Comparison of ENCODE assay signal across 8 cellular contexts in the genomic region with DNA sequence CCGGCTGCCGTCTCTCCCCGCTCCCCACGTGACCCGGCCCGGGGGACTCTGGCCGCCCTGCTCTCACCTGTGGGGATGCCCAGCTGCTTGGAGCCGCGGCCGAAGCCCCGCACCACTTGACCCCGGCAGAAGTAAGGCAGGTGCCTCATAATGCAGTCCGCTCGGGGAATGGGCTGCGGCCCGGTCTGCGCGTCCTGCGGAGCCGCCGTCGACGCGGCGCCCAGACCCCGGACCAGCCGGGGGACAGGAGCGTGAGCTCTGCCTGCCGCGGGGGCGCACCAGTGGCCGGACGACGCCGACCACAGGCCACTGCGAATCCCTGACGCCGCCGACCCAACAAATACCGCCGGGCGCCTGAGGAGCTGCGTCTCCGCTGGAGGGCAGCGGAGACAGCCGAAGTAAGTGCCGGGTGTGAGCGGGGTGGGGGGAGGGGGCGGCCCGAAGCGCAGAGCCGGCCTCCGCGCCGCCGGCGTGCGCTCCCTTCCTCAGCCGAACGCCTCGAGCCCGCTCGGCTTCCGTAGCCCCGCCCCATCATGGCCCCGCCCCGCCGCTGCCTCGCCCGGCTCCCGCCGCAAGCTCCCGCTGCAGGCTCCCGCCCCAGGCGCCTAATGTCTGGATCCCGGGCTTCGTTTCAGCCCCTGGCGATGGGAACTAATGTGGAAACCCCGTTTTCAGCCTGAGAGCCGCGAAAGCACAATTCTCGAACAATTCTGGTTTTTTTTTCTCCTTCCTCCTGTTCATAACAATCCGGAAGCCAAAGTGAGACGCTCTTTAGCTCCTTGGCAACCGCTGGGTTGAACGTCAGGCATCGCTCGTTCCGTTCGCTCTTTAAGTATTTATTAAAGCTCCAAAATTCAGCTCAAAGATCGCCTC. TPM values are rescaled to one million over a fixed set of nuclear protein-coding genes. Genes with fewer than 3 reads are reported as not detected.
DNase-seq lines count a peak whose midpoint lies in the region; ATAC-seq, FAIRE-seq and TF ChIP-seq lines count a peak whose summit lies in the region.

RFK (minus strand) TSS at position 404 of the 873 bp plus-strand sequence; CDS start at position 149, 255 bp downstream.

- H3K9me3 ChIP-seq in keratinocyte (ENCODE audit: control insufficient read depth, low read depth, low read length), result no peaks in the 10 kb centered on the region

- no peaks in the 10 kb centered on the region for H4K20me1 ChIP-seq in keratinocyte (ENCODE audit: control insufficient read depth, extremely low read depth, insufficient read depth, low read length)

- peak within 1 kb of the TSS; percentile 81 for H3K4me2 ChIP-seq in keratinocyte (ENCODE audit: control insufficient read depth, extremely low read depth, insufficient read depth, low read depth, low read length)

- peak in 2 of 3 experiments; percentile 46 to 57 for TF ChIP-seq CTCF in keratinocyte (optimal IDR thresholded peaks at IDR 0.05 in 1 of 3, IDR thresholded peaks at IDR 0.05 in 1 of 3, conservative IDR thresholded peaks at IDR 0.05 in 1 of 3; ENCODE audit: extremely low read depth in 1 of 3, insufficient read depth in 2 of 3, low read length in 3 of 3)

- ATAC-seq in GM18870 (IDR thresholded peaks at IDR 0.05; ENCODE audit: unreplicated experiment) (peak; percentile 72), HG03135 (IDR thresholded peaks at IDR 0.05; ENCODE audit: unreplicated experiment) (peak; percentile 72)
- peak; percentile 85 to 87 for ATAC-seq in activated CD4-positive, CD25-positive, alpha-beta regulatory T cell treated with anti-CD3 and anti-CD28 coated beads, Interleukin-2, amount 50 U/mL, for 24 hours

- peak within 1 kb of the TSS; percentile 82 for H3K9ac ChIP-seq in keratinocyte (ENCODE audit: control insufficient read depth, extremely low read depth, insufficient read depth, low read length)

- peak within 1 kb of the TSS; percentile 88 for H2AFZ ChIP-seq in keratinocyte (ENCODE audit: control insufficient read depth, low read length)

- no peak for FAIRE-seq in keratinocyte (lab: Jason Lieb, UNC)

- peak within 1 kb of the TSS; percentile 66 to 94 (median 87) for H3K4me3 ChIP-seq in keratinocyte (ENCODE audit: control insufficient read depth in 2 of 3, extremely low read depth in 1 of 3, insufficient read depth in 2 of 3, low read depth in 1 of 3, low read length in 3 of 3)

- H3K27ac ChIP-seq in keratinocyte (ENCODE audit: control insufficient read depth, insufficient read depth, low read length), result peak within 1 kb of the TSS; percentile 74

- H3K4me1 ChIP-seq in keratinocyte (ENCODE audit: control insufficient read depth, extremely low read depth, insufficient read depth, low read length), result no peaks in the 10 kb centered on the region

- H3K79me2 ChIP-seq in keratinocyte (ENCODE audit: control insufficient read depth, insufficient read depth, low read length), result peaks cover 8% of the 10 kb centered on the region

- dilution Hi-C loops in keratinocyte (cut with MboI; ENCODE audit: extremely low pct_ligation_motif_present, low sequenced_read_pairs), result no loop called here

- H3K9me1 ChIP-seq in keratinocyte (ENCODE audit: control insufficient read depth, extremely low read depth, insufficient read depth, low read length), result no peaks in the 10 kb centered on the region

- no peaks in the 10 kb centered on the region for H3K36me3 ChIP-seq in keratinocyte (ENCODE audit: control insufficient read depth in 2 of 2, extremely low read depth in 1 of 2, insufficient read depth in 2 of 2, low read length in 2 of 2)

- no peaks in the 10 kb centered on the region for H3K27me3 ChIP-seq in keratinocyte (ENCODE audit: control insufficient read depth, extremely low read depth, insufficient read depth, low read length)

- DNase-seq in AG08396 (ENCODE audit: low spot score) (peak; percentile 96), NCI-H2227 (lab: John Stamatoyannopoulos, UW; ENCODE audit: unreplicated experiment) (peak; percentile 93), cerebellar cortex (ENCODE audit: low spot score) (peak; percentile 86), keratinocyte (ENCODE audit: low read depth, low spot score) (no peak)
- DNase-seq in stimulated activated CD4-positive, alpha-beta T cell treated with anti-CD3 and anti-CD28 coated beads, Interleukin-15, amount 100 ng/mL, for 24 hours, result peak; percentile 95

RNA-seq across cellular contexts. Expression of gene RFK, which starts in this region (rescaled TPM):
- polyA plus RNA-seq in keratinocyte, result 13.5 to 30.1 TPM (median 16.4 TPM) in 3 replicates
- 7.9 TPM for polyA plus RNA-seq in keratinocyte (2011; ENCODE audit: low read depth)
- 14.5 and 29.8 TPM in 2 replicates for polyA plus RNA-seq in keratinocyte (2011; cell fraction: cytosol; rRNA removed)
- polyA plus RNA-seq in keratinocyte (2011; cell fraction: nucleus; rRNA removed), result 5.2 and 10.4 TPM in 2 replicates
- 13.8 and 16.3 TPM in 2 replicates for polyA plus RNA-seq in keratinocyte (2012; ENCODE audit: low replicate concordance)
- polyA minus RNA-seq in keratinocyte, result 1.1 to 20.6 TPM (median 6.3 TPM) in 3 replicates
- 15.3 TPM for polyA minus RNA-seq in keratinocyte (2011; cell fraction: cytosol; rRNA and poly(A)+ RNA removed)
- 4.9 and 5.2 TPM in 2 replicates for polyA minus RNA-seq in keratinocyte (2011; cell fraction: nucleus; rRNA and poly(A)+ RNA removed)
